Comparison of ENCODE assay signal across 2 cellular contexts in genomic region chr1:39104158-39105060, GRCh38.
A peak's percentile ranks its signal among the peaks of the same experiment; 100 is the strongest.
TF ChIP-seq lines count a peak whose summit lies in the region.

No MANE protein-coding gene starts in this region.

TF ChIP-seq in IMR-90, 13 proteins besides CTCF, POLR2A, EP300 and RAD21:
- TF ChIP-seq NFE2L2 (IDR thresholded peaks at IDR 0.05; ENCODE audit: low read depth, low read length) = no peak
- TF ChIP-seq CHD1 (IDR thresholded peaks at IDR 0.05; ENCODE audit: low read depth, low read length) = 0 out of 2 replicates have a peak, but pooled peaks have one; percentile 21

TF ChIP-seq in K562, 482 proteins besides CTCF, POLR2A, EP300 and RAD21:
- peak; percentile 10; the same call in 1 of the 2 replicates for TF ChIP-seq MTA1 (IDR thresholded peaks at IDR 0.05; ENCODE audit: borderline replicate concordance)
- TF ChIP-seq COPS2 (conservative IDR thresholded peaks at IDR 0.05) = no peak
- TF ChIP-seq ZC3H4 (CRISPR knock-in tag; IDR thresholded peaks at IDR 0.05; ENCODE audit: borderline replicate concordance) = 0 out of 2 replicates have a peak, but pooled peaks have one; percentile 44
- peak; percentile 76; the same call in 1 of the 2 replicates for TF ChIP-seq SPI1 (IDR thresholded peaks at IDR 0.05; ENCODE audit: borderline replicate concordance, low read depth, low read length)
- TF ChIP-seq HBP1 (CRISPR knock-in tag; IDR thresholded peaks at IDR 0.05) = 0 out of 2 replicates have a peak, but pooled peaks have one; percentile 23
- TF ChIP-seq NR4A1 (CRISPR knock-in tag; IDR thresholded peaks at IDR 0.05) = 0 out of 2 replicates have a peak, but pooled peaks have one; percentile 60
- no peak for TF ChIP-seq NR4A1 (tag; IDR thresholded peaks at IDR 0.05)
- TF ChIP-seq ZBTB9 (CRISPR knock-in tag; IDR thresholded peaks at IDR 0.05) = peak; percentile 22; the same call in 1 of the 2 replicates
- 0 out of 2 replicates have a peak, but pooled peaks have one; percentile 31 for TF ChIP-seq ZNF589 (CRISPR knock-in tag; IDR thresholded peaks at IDR 0.05; ENCODE audit: low read depth)
- peak in 1 of 2 experiments; percentile 26; a peak in 1 of 4 replicates for TF ChIP-seq UBTF (IDR thresholded peaks at IDR 0.05; ENCODE audit: borderline replicate concordance in 1 of 2, low read depth in 2 of 2, low read length in 2 of 2)
- no peak for TF ChIP-seq ZNF551 (CRISPR knock-in tag; IDR thresholded peaks at IDR 0.05)
- TF ChIP-seq ZNF77 (CRISPR knock-in tag; IDR thresholded peaks at IDR 0.05) = no peak
